ENCODE assay signal across 1 cellular context in the genomic region with DNA sequence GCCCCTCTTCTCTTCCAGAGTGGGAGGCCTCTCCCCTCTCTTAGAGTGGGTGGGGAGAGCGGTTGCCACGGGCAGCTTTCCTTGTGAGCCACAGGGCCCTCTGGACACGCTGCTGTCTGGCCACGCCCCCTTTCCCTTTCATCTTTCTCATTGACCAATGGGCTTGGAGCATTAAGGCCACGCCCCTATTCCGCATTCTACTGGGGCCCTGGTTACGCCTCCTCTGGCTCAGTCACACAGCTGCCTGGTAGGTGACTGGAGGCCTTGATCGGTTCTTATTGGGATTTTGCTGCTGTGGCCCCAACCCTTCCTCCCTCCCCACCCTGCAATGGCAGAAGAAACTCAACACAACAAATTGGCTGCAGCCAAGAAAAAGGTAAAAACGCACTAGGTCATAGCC. TPM values are rescaled to one million over a fixed set of nuclear protein-coding genes. Genes with fewer than 3 reads are reported as not detected.
"Had no signal": no experiment of that assay in that cellular context is flagged by ENCODE, and none has a peak within 500 bp of the region (broad histone marks: within the 10 kb centered on the region; RNA-seq: fewer than 3 reads in every experiment).

A gene with protein sequence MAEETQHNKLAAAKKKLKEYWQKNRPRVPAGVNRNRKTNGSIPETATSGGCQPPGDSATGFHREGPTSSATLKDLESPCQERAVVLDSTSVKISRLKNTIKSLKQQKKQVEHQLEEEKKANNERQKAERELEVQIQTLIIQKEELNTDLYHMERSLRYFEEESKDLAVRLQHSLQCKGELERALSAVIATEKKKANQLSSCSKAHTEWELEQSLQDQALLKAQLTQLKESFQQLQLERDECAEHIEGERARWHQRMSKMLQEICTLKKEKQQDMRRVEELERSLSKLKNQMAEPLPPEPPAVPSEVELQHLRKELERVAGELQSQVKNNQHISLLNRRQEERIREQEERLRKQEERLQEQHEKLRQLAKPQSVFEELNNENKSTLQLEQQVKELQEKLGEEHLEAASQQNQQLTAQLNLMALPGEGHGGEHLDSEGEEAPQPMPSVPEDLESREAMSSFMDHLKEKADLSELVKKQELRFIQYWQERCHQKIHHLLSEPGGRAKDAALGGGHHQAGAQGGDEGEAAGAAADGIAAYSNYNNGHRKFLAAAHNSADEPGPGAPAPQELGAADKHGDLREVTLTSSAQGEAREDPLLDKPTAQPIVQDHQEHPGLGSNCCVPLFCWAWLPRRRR (plus strand): TSS at position 301 of the 400 bp plus-strand sequence. CDS start 28 bp downstream, at position 329.

RNA-seq across cellular contexts. Expression of the gene that starts here (rescaled TPM):
- polyA plus RNA-seq: stomach had no signal
